Comparison of ENCODE assay signal across 13 cellular contexts in the genomic region with DNA sequence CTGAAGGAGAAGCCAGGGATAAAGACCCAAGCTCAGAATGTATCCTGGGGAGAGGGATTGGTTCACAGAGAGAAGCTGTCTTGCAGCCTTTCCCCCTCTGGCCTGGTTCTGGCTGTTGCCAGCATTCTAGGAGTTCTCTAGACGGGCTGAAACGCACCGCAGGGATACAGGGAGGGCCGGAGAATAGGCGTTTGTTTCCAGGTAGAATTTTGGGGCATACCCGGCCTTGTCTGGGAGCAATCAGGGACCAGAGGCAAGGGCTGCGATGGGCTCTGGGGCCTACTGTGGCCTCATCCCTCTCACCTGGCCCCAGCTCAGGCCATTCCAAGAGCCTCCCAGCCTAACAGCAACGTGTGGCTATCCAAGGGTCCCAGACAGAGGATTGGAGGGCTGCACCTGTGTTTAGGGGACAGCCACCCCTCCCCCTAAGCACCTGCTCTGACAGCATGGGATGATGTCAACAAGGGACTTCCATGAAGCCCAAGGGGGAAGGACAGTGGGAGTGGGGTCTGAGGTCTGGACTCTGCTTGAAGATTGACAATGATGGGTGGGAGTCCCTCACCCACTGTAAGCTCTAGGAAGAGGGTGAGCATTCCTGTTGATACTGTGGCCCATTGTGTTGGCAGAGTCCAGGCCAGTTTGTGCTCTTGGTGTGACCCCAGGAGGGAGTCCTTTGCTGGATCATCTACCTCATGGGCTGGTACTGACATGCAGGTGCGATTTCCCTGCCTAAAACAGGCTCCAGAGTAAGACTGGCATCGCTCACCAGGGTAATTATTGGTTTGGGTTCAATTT. TPM values are rescaled to one million over a fixed set of nuclear protein-coding genes. Genes with fewer than 3 reads are reported as not detected.
DNase-seq lines count a peak whose midpoint lies in the region; ATAC-seq and TF ChIP-seq lines count a peak whose summit lies in the region.
"Had no signal": no experiment of that assay in that cellular context is flagged by ENCODE, and none has a peak within 500 bp of the region (broad histone marks: within the 10 kb centered on the region; RNA-seq: fewer than 3 reads in every experiment).

No MANE protein-coding gene starts in this region.

- intact Hi-C loops in HCT116 (cut with micrococcal nuclease): loop anchor here (1.0 kb wide), 4 partner anchors 36 to 65 kb away; no protein-coding TSS in a partner anchor

- H3K36me3 Mint-ChIP-seq in osteocyte (ENCODE audit: unreplicated experiment): no peaks in the 10 kb centered on the region
- H3K36me3 Mint-ChIP-seq: CD4-positive, alpha-beta memory T cell had no signal

- H3K4me3 ChIP-seq in BLaER1: no peak overlapping the region
- no peak overlapping the region for H3K4me3 ChIP-seq in HCT116 (replicated peaks in 1 of 2; ENCODE audit: low read depth in 1 of 2, low read length in 2 of 2)
- H3K4me3 ChIP-seq: Peyer's patch had no signal

- H3K27me3 ChIP-seq in BLaER1: no peaks in the 10 kb centered on the region
- H3K27me3 ChIP-seq in HCT116 (ENCODE audit: insufficient read depth, low read length): no peaks in the 10 kb centered on the region; the same call in 1 of the 2 replicates
- H3K27me3 ChIP-seq: Peyer's patch had no signal

- H3K4me2 ChIP-seq in BLaER1 (peak overlapping the region; percentile 35; the same call in 1 of the 2 replicates), HCT116 (ENCODE audit: low read length) (peak overlapping the region; percentile 62; the same call in 1 of the 2 replicates)

- H3K4me1 Mint-ChIP-seq in osteocyte (ENCODE audit: unreplicated experiment): peaks cover 11% of the 10 kb centered on the region

- H3K9me2 ChIP-seq in HCT116 (ENCODE audit: insufficient read depth): no peaks in the 10 kb centered on the region

- H3K27ac Mint-ChIP-seq in osteocyte (ENCODE audit: unreplicated experiment): no peak overlapping the region
- H3K27ac Mint-ChIP-seq: GM23338 had no signal

- no peak for ATAC-seq in HCT116

- CTCF ChIA-PET in HCT116 (lab: Charles Lee): interaction anchor here (0.9 to 4.3 kb wide), 19 partner anchors 8 to 533 kb away, joined by 3 to 57 read pairs (median 5); a partner anchor contains a TSS

- H3K27ac ChIP-seq in BLaER1 (no peak overlapping the region), HCT116 (ENCODE audit: low read depth, low read length) (no peak overlapping the region)
- H3K27ac ChIP-seq: KMS-11, Peyer's patch had no signal

- H3K27me3 Mint-ChIP-seq in osteocyte (ENCODE audit: unreplicated experiment): peaks cover 32% of the 10 kb centered on the region

- no TSS peak for BruUV-seq in HCT116 (replicated peaks; lab: Mats Ljungman, UMichigan)

- no peaks in the 10 kb centered on the region for H4K20me1 ChIP-seq in BLaER1
- no peaks in the 10 kb centered on the region for H4K20me1 ChIP-seq in HCT116 (ENCODE audit: insufficient read depth)

- no peak overlapping the region for H3K4me3 Mint-ChIP-seq in osteocyte (ENCODE audit: unreplicated experiment)

- H2AFZ ChIP-seq in HCT116 (ENCODE audit: low read depth, low read length, poor library complexity, severe bottlenecking): peak overlapping the region; percentile 89
- H2AFZ ChIP-seq: GM23338 had no signal

- peaks cover 16% of the 10 kb centered on the region for H3K4me1 ChIP-seq in BLaER1
- peaks cover 0 to 10% of the 10 kb centered on the region in 2 experiments; a peak in 2 of 4 replicates for H3K4me1 ChIP-seq in HCT116 (ENCODE audit: control insufficient read depth in 1 of 2, insufficient read depth in 2 of 2, low read length in 2 of 2)

- TF ChIP-seq RAD21 in HCT116 (IDR thresholded peaks at IDR 0.05; ENCODE audit: low read depth): no peak

- no peak for TF ChIP-seq CTCF in HCT116 (IDR thresholded peaks at IDR 0.05 in 2 of 3, conservative IDR thresholded peaks at IDR 0.05 in 1 of 3; ENCODE audit: borderline replicate concordance in 1 of 3, insufficient read depth in 1 of 3, low read depth in 2 of 3, low read length in 2 of 3)
- no peak for TF ChIP-seq CTCF in osteocyte (IDR thresholded peaks at IDR 0.05)

- TF ChIP-seq POLR2A in HCT116 (IDR thresholded peaks at IDR 0.05; ENCODE audit: borderline replicate concordance, extremely low read depth, insufficient read depth, insufficient read length): no peak

- H3K9me3 ChIP-seq in BLaER1 (no peaks in the 10 kb centered on the region), HCT116 (ENCODE audit: control insufficient read depth in 1 of 2, insufficient read depth in 1 of 2, low read depth in 1 of 2, low read length in 2 of 2) (no peaks in the 10 kb centered on the region)
- H3K9me3 ChIP-seq: Peyer's patch had no signal

- RAD21 ChIA-PET in HCT116 (lab: Charles Lee; ENCODE audit: low non-redundant PET in 1 of 2, low total read pairs in 2 of 2, uncharacterized antibody in 2 of 2, unreplicated experiment in 2 of 2): interaction anchor here (1.2 to 2.4 kb wide), 4 partner anchors 27 to 66 kb away, joined by 3 to 10 read pairs (median 6); no protein-coding TSS in a partner anchor

- H3K9ac ChIP-seq in BLaER1: no peak overlapping the region
- H3K9ac ChIP-seq in HCT116 (ENCODE audit: low read length): no peak overlapping the region
- H3K9ac ChIP-seq: KMS-11 had no signal

- POLR2A ChIA-PET in HCT116 (lab: Charles Lee): no interaction called here

- DNase-seq in HCT116 (ENCODE audit: low read depth, low spot score): no peak
- DNase-seq in ecto neural progenitor cell (ENCODE audit: low spot score): peak; percentile 39
- peak; percentile 66 for DNase-seq in osteocyte (ENCODE audit: extremely low spot score, unreplicated experiment)
- DNase-seq in T-helper 1 cell: no peak
- DNase-seq in NCI-H345 (lab: John Stamatoyannopoulos, UW): no peak
- no peak for DNase-seq in AG08396 (ENCODE audit: low spot score)
- DNase-seq: NCI-H1048, NCI-H510A had no signal

- no peaks in the 10 kb centered on the region for H3K79me2 ChIP-seq in HCT116 (ENCODE audit: insufficient read depth, low read length)

- H3K36me3 ChIP-seq in BLaER1 (no peaks in the 10 kb centered on the region), HCT116 (ENCODE audit: control insufficient read depth in 1 of 2, insufficient read depth in 2 of 2, low read length in 2 of 2) (no peaks in the 10 kb centered on the region)
- H3K36me3 ChIP-seq: Peyer's patch had no signal

- H3K9me3 Mint-ChIP-seq in osteocyte (ENCODE audit: unreplicated experiment): no peaks in the 10 kb centered on the region
- H3K9me3 Mint-ChIP-seq: CD4-positive, alpha-beta memory T cell; GM23338 had no signal

TF ChIP-seq in HCT116, 20 proteins besides CTCF, POLR2A, EP300 and RAD21 (continues in another document):
- no peak for TF ChIP-seq YY1 (IDR thresholded peaks at IDR 0.05; ENCODE audit: extremely low read depth, insufficient replicate concordance, low read depth, low read length)
- TF ChIP-seq, protein P1, sequence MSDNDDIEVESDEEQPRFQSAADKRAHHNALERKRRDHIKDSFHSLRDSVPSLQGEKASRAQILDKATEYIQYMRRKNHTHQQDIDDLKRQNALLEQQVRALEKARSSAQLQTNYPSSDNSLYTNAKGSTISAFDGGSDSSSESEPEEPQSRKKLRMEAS (IDR thresholded peaks at IDR 0.05): no peak
- TF ChIP-seq SRF (IDR thresholded peaks at IDR 0.05; ENCODE audit: low read depth): no peak
- TF ChIP-seq CEBPB (IDR thresholded peaks at IDR 0.05; ENCODE audit: low read depth): no peak
- no peak for TF ChIP-seq EGR1 (IDR thresholded peaks at IDR 0.05; ENCODE audit: low read depth)
- no peak for TF ChIP-seq ZFX (IDR thresholded peaks at IDR 0.05)
- TF ChIP-seq ELF1 (IDR thresholded peaks at IDR 0.05; ENCODE audit: borderline replicate concordance, low read depth): no peak
- TF ChIP-seq JUND (IDR thresholded peaks at IDR 0.05): no peak
- TF ChIP-seq, protein P2, sequence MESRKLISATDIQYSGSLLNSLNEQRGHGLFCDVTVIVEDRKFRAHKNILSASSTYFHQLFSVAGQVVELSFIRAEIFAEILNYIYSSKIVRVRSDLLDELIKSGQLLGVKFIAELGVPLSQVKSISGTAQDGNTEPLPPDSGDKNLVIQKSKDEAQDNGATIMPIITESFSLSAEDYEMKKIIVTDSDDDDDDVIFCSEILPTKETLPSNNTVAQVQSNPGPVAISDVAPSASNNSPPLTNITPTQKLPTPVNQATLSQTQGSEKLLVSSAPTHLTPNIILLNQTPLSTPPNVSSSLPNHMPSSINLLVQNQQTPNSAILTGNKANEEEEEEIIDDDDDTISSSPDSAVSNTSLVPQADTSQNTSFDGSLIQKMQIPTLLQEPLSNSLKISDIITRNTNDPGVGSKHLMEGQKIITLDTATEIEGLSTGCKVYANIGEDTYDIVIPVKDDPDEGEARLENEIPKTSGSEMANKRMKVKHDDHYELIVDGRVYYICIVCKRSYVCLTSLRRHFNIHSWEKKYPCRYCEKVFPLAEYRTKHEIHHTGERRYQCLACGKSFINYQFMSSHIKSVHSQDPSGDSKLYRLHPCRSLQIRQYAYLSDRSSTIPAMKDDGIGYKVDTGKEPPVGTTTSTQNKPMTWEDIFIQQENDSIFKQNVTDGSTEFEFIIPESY (IDR thresholded peaks at IDR 0.05; ENCODE audit: extremely low read depth, insufficient replicate concordance, low read length): no peak
- no peak for TF ChIP-seq CBX3 (IDR thresholded peaks at IDR 0.05; ENCODE audit: low read depth)

RNA-seq across cellular contexts. Expression of a gene that starts 46.9 kb away (rescaled TPM):
- total RNA-seq in HCT116 (2021; ENCODE audit: unreplicated experiment) (313 TPM), osteocyte (327 and 333 TPM in 2 replicates)
- 424 and 431 TPM in 2 replicates for polyA plus RNA-seq in HCT116 (2012)

RNA-seq across cellular contexts. Expression of a gene that starts 47.0 kb away (rescaled TPM):
- total RNA-seq in HCT116 (2021; ENCODE audit: unreplicated experiment) (0.02 TPM), osteocyte (7.8 and 8.7 TPM in 2 replicates)
- not detected in 2 replicates for polyA plus RNA-seq in HCT116 (2012)

Comparison
In these comparisons a context has a peak if more than half of its experiments do, and no peak if none do; other contexts are left out.
1. DNase-seq: peak in ecto neural progenitor cell (single experiment) and osteocyte (single experiment); none in HCT116 (single experiment), T-helper 1 cell (0 of 5), NCI-H345 (single experiment) and AG08396 (single experiment).